1 cellular context compared by ENCODE assay signal in genomic region chr19:13146763-13147563, GRCh38.
TF ChIP-seq lines count a peak whose summit lies in the region.

No MANE protein-coding gene starts in this region.

TF ChIP-seq in HEK293, 187 proteins besides CTCF, POLR2A, EP300 and RAD21 (continued from another document):
- TF ChIP-seq PRDM4 (tag by site-specific recombination; IDR thresholded peaks at IDR 0.05), result no peak
- no peak for TF ChIP-seq ZNF514 (tag by site-specific recombination; IDR thresholded peaks at IDR 0.05)
- no peak for TF ChIP-seq ZNF311 (tag by site-specific recombination; IDR thresholded peaks at IDR 0.05; ENCODE audit: borderline replicate concordance)
- no peak for TF ChIP-seq ZNF521 (tag by site-specific recombination; IDR thresholded peaks at IDR 0.05)
- TF ChIP-seq ZNF280D (tag by site-specific recombination; IDR thresholded peaks at IDR 0.05), result 0 out of 2 replicates have a peak, but pooled peaks have one; percentile 23
- no peak for TF ChIP-seq ZNF169 (tag by site-specific recombination; IDR thresholded peaks at IDR 0.05)
- no peak for TF ChIP-seq ZNF843 (tag by site-specific recombination; IDR thresholded peaks at IDR 0.05)
- TF ChIP-seq ZNF335 (tag by site-specific recombination; conservative IDR thresholded peaks at IDR 0.05), result no peak
- TF ChIP-seq, protein P1, sequence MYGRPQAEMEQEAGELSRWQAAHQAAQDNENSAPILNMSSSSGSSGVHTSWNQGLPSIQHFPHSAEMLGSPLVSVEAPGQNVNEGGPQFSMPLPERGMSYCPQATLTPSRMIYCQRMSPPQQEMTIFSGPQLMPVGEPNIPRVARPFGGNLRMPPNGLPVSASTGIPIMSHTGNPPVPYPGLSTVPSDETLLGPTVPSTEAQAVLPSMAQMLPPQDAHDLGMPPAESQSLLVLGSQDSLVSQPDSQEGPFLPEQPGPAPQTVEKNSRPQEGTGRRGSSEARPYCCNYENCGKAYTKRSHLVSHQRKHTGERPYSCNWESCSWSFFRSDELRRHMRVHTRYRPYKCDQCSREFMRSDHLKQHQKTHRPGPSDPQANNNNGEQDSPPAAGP (tag by site-specific recombination; IDR thresholded peaks at IDR 0.05), result no peak
- TF ChIP-seq, protein P2, sequence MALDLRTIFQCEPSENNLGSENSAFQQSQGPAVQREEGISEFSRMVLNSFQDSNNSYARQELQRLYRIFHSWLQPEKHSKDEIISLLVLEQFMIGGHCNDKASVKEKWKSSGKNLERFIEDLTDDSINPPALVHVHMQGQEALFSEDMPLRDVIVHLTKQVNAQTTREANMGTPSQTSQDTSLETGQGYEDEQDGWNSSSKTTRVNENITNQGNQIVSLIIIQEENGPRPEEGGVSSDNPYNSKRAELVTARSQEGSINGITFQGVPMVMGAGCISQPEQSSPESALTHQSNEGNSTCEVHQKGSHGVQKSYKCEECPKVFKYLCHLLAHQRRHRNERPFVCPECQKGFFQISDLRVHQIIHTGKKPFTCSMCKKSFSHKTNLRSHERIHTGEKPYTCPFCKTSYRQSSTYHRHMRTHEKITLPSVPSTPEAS (tag by site-specific recombination; IDR thresholded peaks at IDR 0.05), result peak; percentile 70
- TF ChIP-seq ZFHX2 (tag by site-specific recombination; conservative IDR thresholded peaks at IDR 0.05), result 0 out of 2 replicates have a peak, but pooled peaks have one; percentile 30
- peak; percentile 27; the same call in 1 of the 2 replicates for TF ChIP-seq PATZ1 (tag by site-specific recombination; IDR thresholded peaks at IDR 0.05)
- no peak for TF ChIP-seq ZNF10 (tag by site-specific recombination; IDR thresholded peaks at IDR 0.05)
- no peak for TF ChIP-seq ZNF501 (tag by site-specific recombination; IDR thresholded peaks at IDR 0.05)
- TF ChIP-seq ZBTB7A (tag by site-specific recombination; IDR thresholded peaks at IDR 0.05; ENCODE audit: low read depth), result no peak
- no peak for TF ChIP-seq ZNF558 (tag by site-specific recombination; IDR thresholded peaks at IDR 0.05)
- no peak for TF ChIP-seq ZNF596 (tag by site-specific recombination; IDR thresholded peaks at IDR 0.05)
- no peak for TF ChIP-seq ZBTB1 (tag by site-specific recombination; IDR thresholded peaks at IDR 0.05)
- TF ChIP-seq, protein P3, sequence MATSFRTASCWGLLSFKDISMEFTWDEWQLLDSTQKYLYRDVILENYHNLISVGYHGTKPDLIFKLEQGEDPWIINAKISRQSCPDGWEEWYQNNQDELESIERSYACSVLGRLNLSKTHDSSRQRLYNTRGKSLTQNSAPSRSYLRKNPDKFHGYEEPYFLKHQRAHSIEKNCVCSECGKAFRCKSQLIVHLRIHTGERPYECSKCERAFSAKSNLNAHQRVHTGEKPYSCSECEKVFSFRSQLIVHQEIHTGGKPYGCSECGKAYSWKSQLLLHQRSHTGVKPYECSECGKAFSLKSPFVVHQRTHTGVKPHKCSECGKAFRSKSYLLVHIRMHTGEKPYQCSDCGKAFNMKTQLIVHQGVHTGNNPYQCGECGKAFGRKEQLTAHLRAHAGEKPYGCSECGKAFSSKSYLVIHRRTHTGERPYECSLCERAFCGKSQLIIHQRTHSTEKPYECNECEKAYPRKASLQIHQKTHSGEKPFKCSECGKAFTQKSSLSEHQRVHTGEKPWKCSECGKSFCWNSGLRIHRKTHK (tag by site-specific recombination; IDR thresholded peaks at IDR 0.05), result no peak
- TF ChIP-seq INSM2 (tag by site-specific recombination; IDR thresholded peaks at IDR 0.05), result no peak
- TF ChIP-seq, protein P4, sequence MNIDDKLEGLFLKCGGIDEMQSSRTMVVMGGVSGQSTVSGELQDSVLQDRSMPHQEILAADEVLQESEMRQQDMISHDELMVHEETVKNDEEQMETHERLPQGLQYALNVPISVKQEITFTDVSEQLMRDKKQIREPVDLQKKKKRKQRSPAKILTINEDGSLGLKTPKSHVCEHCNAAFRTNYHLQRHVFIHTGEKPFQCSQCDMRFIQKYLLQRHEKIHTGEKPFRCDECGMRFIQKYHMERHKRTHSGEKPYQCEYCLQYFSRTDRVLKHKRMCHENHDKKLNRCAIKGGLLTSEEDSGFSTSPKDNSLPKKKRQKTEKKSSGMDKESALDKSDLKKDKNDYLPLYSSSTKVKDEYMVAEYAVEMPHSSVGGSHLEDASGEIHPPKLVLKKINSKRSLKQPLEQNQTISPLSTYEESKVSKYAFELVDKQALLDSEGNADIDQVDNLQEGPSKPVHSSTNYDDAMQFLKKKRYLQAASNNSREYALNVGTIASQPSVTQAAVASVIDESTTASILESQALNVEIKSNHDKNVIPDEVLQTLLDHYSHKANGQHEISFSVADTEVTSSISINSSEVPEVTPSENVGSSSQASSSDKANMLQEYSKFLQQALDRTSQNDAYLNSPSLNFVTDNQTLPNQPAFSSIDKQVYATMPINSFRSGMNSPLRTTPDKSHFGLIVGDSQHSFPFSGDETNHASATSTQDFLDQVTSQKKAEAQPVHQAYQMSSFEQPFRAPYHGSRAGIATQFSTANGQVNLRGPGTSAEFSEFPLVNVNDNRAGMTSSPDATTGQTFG (tag by site-specific recombination; IDR thresholded peaks at IDR 0.05; ENCODE audit: borderline replicate concordance), result no peak
- TF ChIP-seq ZNF2 (tag by site-specific recombination; IDR thresholded peaks at IDR 0.05), result no peak
- TF ChIP-seq ZNF658 (tag by site-specific recombination; IDR thresholded peaks at IDR 0.05), result no peak
- no peak for TF ChIP-seq ZNF211 (tag by site-specific recombination; IDR thresholded peaks at IDR 0.05; ENCODE audit: low read depth)
